9 cellular contexts compared by ENCODE assay signal in the genomic region with DNA sequence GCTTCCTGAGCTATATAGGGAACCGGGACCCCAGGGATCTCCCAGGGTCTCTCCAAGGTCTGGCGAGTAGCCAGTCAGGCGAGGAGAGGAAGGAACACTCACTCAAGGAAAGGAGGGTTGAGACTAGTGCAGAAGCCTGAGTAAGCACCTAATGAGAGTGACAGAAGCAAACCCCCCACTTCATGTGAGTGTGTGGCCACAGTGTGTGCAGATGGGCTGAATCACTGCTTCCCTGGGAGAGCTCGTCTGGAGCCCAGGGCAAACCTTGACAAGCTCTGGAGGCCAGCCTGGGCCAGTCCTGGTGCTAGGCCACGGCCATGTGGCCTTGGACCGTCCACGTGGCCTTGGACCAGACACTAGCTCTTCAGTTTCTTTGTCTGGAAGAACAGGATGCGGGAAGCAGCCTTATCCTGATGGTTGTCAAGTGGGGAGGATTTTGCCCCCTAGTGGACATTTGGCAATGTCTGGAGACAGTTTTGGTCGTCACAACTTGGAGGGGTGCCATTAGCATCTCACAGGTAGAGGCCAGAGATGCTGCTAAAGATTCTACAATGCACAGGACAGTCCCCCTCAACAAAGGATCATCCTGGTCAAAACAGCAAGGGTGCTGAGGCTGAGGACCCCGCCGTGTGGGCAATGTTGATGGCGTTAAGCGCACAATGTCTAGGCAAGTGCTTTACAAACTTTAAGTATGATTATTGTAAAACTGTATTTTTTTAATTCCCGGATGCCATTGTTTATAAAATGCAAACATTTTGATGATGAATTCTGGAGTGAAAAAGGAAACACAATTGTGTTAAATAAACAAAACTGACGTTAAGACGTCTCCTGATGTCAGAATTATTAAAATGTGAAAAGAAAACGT. TPM values are rescaled to one million over a fixed set of nuclear protein-coding genes. Genes with fewer than 3 reads are reported as not detected.
DNase-seq lines count a peak whose midpoint lies in the region; ATAC-seq, FAIRE-seq and TF ChIP-seq lines count a peak whose summit lies in the region.
"Had no signal": no experiment of that assay in that cellular context is flagged by ENCODE, and none has a peak within 500 bp of the region (broad histone marks: within the 10 kb centered on the region; RNA-seq: fewer than 3 reads in every experiment).

No MANE protein-coding gene starts in this region.

- H3K4me2 ChIP-seq in A549: peak overlapping the region; percentile 36

- intact Hi-C loops in esophagus squamous epithelium (cut with DNase I): loop anchor here (5.0 kb wide), 1 partner anchor 67 kb away; no protein-coding TSS in a partner anchor
- intact Hi-C loops in naive thymus-derived CD4-positive, alpha-beta T cell (cut with micrococcal nuclease): loop anchor here (1.0 to 5.0 kb wide), 3 partner anchors 37 to 119 kb away; no protein-coding TSS in a partner anchor

- DNase-seq in A549 (ENCODE audit: low read depth in 1 of 2, low spot score in 1 of 2): peak; percentile 92 to 93
- DNase-seq in NCI-H146 (lab: John Stamatoyannopoulos, UW): peak; percentile 76
- DNase-seq in UCSD-AML1 (lab: John Stamatoyannopoulos, UW; ENCODE audit: unreplicated experiment): peak; percentile 38
- DNase-seq in esophagus squamous epithelium (lab: John Stamatoyannopoulos, UW): no peak
- peak in 6 of 9 donors; percentile 1 to 21 (median 10) for DNase-seq in naive thymus-derived CD4-positive, alpha-beta T cell

- no peak overlapping the region for H3K4me3 Mint-ChIP-seq in naive thymus-derived CD4-positive, alpha-beta T cell

- H3K9me3 ChIP-seq in A549: no peaks in the 10 kb centered on the region
- H3K9me3 ChIP-seq in esophagus squamous epithelium: no peaks in the 10 kb centered on the region
- no peaks in the 10 kb centered on the region for H3K9me3 ChIP-seq in naive thymus-derived CD4-positive, alpha-beta T cell (ENCODE audit: control insufficient read depth in 2 of 3, low read length in 3 of 3)

- no peak for TF ChIP-seq POLR2A in A549 (IDR thresholded peaks at IDR 0.05; ENCODE audit: low read length)
- TF ChIP-seq POLR2A in esophagus squamous epithelium (IDR thresholded peaks at IDR 0.05): no peak

- TF ChIP-seq RAD21 in A549 (conservative IDR thresholded peaks at IDR 0.05 in 1 of 2, IDR thresholded peaks at IDR 0.05 in 1 of 2): peak; percentile 78 to 81

- POLR2A ChIA-PET in A549 (lab: Yijun Ruan, JAX): no interaction called here
- POLR2A ChIA-PET in naive thymus-derived CD4-positive, alpha-beta T cell (lab: Charles Lee): no interaction called here

- peaks cover 0 to 12% (median 0%) of the 10 kb centered on the region in 7 donors for H3K4me1 Mint-ChIP-seq in naive thymus-derived CD4-positive, alpha-beta T cell

- peak; percentile 90 for TF ChIP-seq CTCF in A549 (IDR thresholded peaks at IDR 0.05)
- TF ChIP-seq CTCF in esophagus squamous epithelium (IDR thresholded peaks at IDR 0.05): peak; percentile 17 to 80 (median 68)

- 50% methylated on average over 17 of the region's 17 CpGs for WGBS in A549 (ENCODE audit: missing lambda C conversion rate)
- WGBS in esophagus squamous epithelium, 2 donors: 59 to 79% methylated on average over 9 to 15 of the region's 17 CpGs

- peaks cover 0 to 2% (median 0%) of the 10 kb centered on the region in 11 donors for H3K9me3 Mint-ChIP-seq in naive thymus-derived CD4-positive, alpha-beta T cell

- H3K36me3 ChIP-seq in esophagus squamous epithelium: no peaks in the 10 kb centered on the region
- no peaks in the 10 kb centered on the region for H3K36me3 ChIP-seq in naive thymus-derived CD4-positive, alpha-beta T cell (ENCODE audit: control insufficient read depth in 2 of 3, insufficient read depth in 3 of 3, low read length in 3 of 3)

- H3K4me3 ChIP-seq in A549 (no peak overlapping the region), GM08714 (ENCODE audit: low read length) (peak overlapping the region; percentile 5; the same call in 1 of the 2 replicates), esophagus squamous epithelium (no peak overlapping the region)
- no peak overlapping the region for H3K4me3 ChIP-seq in naive thymus-derived CD4-positive, alpha-beta T cell (ENCODE audit: low read length)

- TF ChIP-seq EP300 in A549 (IDR thresholded peaks at IDR 0.05): no peak

- peak overlapping the region; percentile 59 to 80 for H3K27ac ChIP-seq in A549
- H3K27ac ChIP-seq in esophagus squamous epithelium: no peak overlapping the region
- no peak overlapping the region for H3K27ac ChIP-seq in naive thymus-derived CD4-positive, alpha-beta T cell (ENCODE audit: low read depth, low read length)

- H3K27me3 ChIP-seq in esophagus squamous epithelium: no peaks in the 10 kb centered on the region
- no peaks in the 10 kb centered on the region for H3K27me3 ChIP-seq in naive thymus-derived CD4-positive, alpha-beta T cell (ENCODE audit: control insufficient read depth in 2 of 2, insufficient read depth in 2 of 2, low read length in 2 of 2)

- CTCF ChIA-PET in A549 (lab: Yijun Ruan, JAX): interaction anchor here (0.6 to 11.0 kb wide), 46 partner anchors 9 to 1803 kb away, joined by 3 to 128 read pairs (median 5); a partner anchor contains a TSS
- CTCF ChIA-PET in naive thymus-derived CD4-positive, alpha-beta T cell (lab: Charles Lee): no interaction called here

- peak; percentile 80 to 94 for ATAC-seq in A549
- peak; percentile 27 for ATAC-seq in naive thymus-derived CD4-positive, alpha-beta T cell
- no peak for ATAC-seq in HG03175 (IDR thresholded peaks at IDR 0.05; ENCODE audit: unreplicated experiment)
- ATAC-seq in HG02610 (IDR thresholded peaks at IDR 0.05; ENCODE audit: unreplicated experiment): no peak

- peaks cover 0 to 18% (median 6%) of the 10 kb centered on the region in 5 donors for H3K27me3 Mint-ChIP-seq in naive thymus-derived CD4-positive, alpha-beta T cell

- peak; percentile 90 for FAIRE-seq in A549 (lab: Jason Lieb, UNC)
- FAIRE-seq: islet of Langerhans had no signal

- H3K36me3 Mint-ChIP-seq in naive thymus-derived CD4-positive, alpha-beta T cell: no peaks in the 10 kb centered on the region

- H3K4me1 ChIP-seq in A549 (peaks cover 5% of the 10 kb centered on the region; the same call in 2 of the 3 replicates), esophagus squamous epithelium (peaks cover 0 to 8% (median 3%) of the 10 kb centered on the region in 3 donors)
- no peaks in the 10 kb centered on the region for H3K4me1 ChIP-seq in naive thymus-derived CD4-positive, alpha-beta T cell (ENCODE audit: control insufficient read depth in 2 of 2, insufficient read depth in 2 of 2, low read length in 2 of 2)

- peak overlapping the region in 1 of 9 donors; percentile 62 for H3K27ac Mint-ChIP-seq in naive thymus-derived CD4-positive, alpha-beta T cell

TF ChIP-seq in A549, 52 proteins besides CTCF, POLR2A, EP300 and RAD21:
- TF ChIP-seq, protein P1, sequence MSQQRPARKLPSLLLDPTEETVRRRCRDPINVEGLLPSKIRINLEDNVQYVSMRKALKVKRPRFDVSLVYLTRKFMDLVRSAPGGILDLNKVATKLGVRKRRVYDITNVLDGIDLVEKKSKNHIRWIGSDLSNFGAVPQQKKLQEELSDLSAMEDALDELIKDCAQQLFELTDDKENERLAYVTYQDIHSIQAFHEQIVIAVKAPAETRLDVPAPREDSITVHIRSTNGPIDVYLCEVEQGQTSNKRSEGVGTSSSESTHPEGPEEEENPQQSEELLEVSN (IDR thresholded peaks at IDR 0.05; ENCODE audit: borderline replicate concordance, low read depth): 0 out of 2 replicates have a peak, but pooled peaks have one; percentile 50
- TF ChIP-seq MAFK (IDR thresholded peaks at IDR 0.05; ENCODE audit: partially characterized antibody): peak; percentile 20
- no peak for TF ChIP-seq NPAS2 (CRISPR knock-in tag; IDR thresholded peaks at IDR 0.05; ENCODE audit: borderline replicate concordance)
- TF ChIP-seq, protein P2, sequence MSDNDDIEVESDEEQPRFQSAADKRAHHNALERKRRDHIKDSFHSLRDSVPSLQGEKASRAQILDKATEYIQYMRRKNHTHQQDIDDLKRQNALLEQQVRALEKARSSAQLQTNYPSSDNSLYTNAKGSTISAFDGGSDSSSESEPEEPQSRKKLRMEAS (IDR thresholded peaks at IDR 0.05): peak; percentile 97
- TF ChIP-seq RCOR1 (IDR thresholded peaks at IDR 0.05; ENCODE audit: low read depth, low read length): no peak
- TF ChIP-seq, protein P3, sequence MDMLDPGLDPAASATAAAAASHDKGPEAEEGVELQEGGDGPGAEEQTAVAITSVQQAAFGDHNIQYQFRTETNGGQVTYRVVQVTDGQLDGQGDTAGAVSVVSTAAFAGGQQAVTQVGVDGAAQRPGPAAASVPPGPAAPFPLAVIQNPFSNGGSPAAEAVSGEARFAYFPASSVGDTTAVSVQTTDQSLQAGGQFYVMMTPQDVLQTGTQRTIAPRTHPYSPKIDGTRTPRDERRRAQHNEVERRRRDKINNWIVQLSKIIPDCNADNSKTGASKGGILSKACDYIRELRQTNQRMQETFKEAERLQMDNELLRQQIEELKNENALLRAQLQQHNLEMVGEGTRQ (IDR thresholded peaks at IDR 0.05): peak; percentile 78
- TF ChIP-seq MYC (IDR thresholded peaks at IDR 0.05; ENCODE audit: borderline replicate concordance, low read length): peak; percentile 97
- 0 out of 2 replicates have a peak, but pooled peaks have one; percentile 37 for TF ChIP-seq HOXB5 (CRISPR knock-in tag; IDR thresholded peaks at IDR 0.05)
- no peak for TF ChIP-seq KDM1A (IDR thresholded peaks at IDR 0.05; ENCODE audit: low read depth)
- TF ChIP-seq CBX8 (IDR thresholded peaks at IDR 0.05): no peak
- TF ChIP-seq SMC3 (IDR thresholded peaks at IDR 0.05): peak; percentile 88

RNA-seq across cellular contexts. Expression of a gene that starts 34.8 kb away (rescaled TPM):
- polyA plus RNA-seq in A549 (2011; rRNA removed) (33.3 and 33.4 TPM in 2 replicates), A549 (2017; fragmentation: RNase III; extraction: RNeasy Plus Mini Kit Qiagen cat#74134 plus additional on column Dnase treatment) (25.2 to 36.2 TPM (median 32.8 TPM) in 3 replicates)
- 24.2 and 24.3 TPM in 2 replicates for polyA plus RNA-seq in A549 (2012; cell fraction: cytosol; rRNA removed)
- polyA plus RNA-seq in A549 (2012; cell fraction: nucleus; rRNA removed): 20.3 and 29.3 TPM in 2 replicates
- polyA minus RNA-seq in A549 (2011; rRNA and poly(A)+ RNA removed): 16.9 and 20.6 TPM in 2 replicates
- total RNA-seq in esophagus squamous epithelium: 100 to 1,000 TPM in 2 of 4 donors, 10 to 100 TPM in 2; 19.7 to 115 (median 69.6) TPM
- 10 to 100 TPM in 3 of 5 experiments, 1 to 10 TPM in 2; 8.4 to 98.4 (median 10.4) TPM for total RNA-seq in naive thymus-derived CD4-positive, alpha-beta T cell
- 10 to 100 TPM; 11.4 to 12.2 TPM for polyA plus RNA-seq in naive thymus-derived CD4-positive, alpha-beta T cell

Comparison
In these comparisons a context has a peak if more than half of its experiments do, and no peak if none do; other contexts are left out.
1. ATAC-seq: peak in A549 (2 of 2) and naive thymus-derived CD4-positive, alpha-beta T cell (single experiment); none in HG03175 (single experiment) and HG02610 (single experiment).
2. H3K27ac ChIP-seq: peak in A549 (2 of 2); none in esophagus squamous epithelium (0 of 4) and naive thymus-derived CD4-positive, alpha-beta T cell (single experiment).